ENCODE assay signal across 27 cellular contexts in genomic region chr10:125734823-125735222, GRCh38. TPM values are rescaled to one million over a fixed set of nuclear protein-coding genes. Genes with fewer than 3 reads are reported as not detected.
A peak's percentile ranks its signal among the peaks of the same experiment; 100 is the strongest.
DNase-seq lines count a peak whose midpoint lies in the region; ATAC-seq and TF ChIP-seq lines count a peak whose summit lies in the region.
"Had no signal": no experiment of that assay in that cellular context is flagged by ENCODE, and none has a peak within 500 bp of the region (broad histone marks: within the 10 kb centered on the region; RNA-seq: fewer than 3 reads in every experiment).

No MANE protein-coding gene starts in this region.

- POLR2A ChIA-PET in activated CD4-positive, alpha-beta T cell treated with anti-CD3 and anti-CD28 coated beads, Interleukin-2, amount 10 ng/mL, durations not matched to agents 7 days and 5 days (lab: Charles Lee), result no interaction called here

- no peaks in the 10 kb centered on the region for H3K4me1 Mint-ChIP-seq in activated T-cell treated with anti-CD3 and anti-CD28 coated beads, Interleukin-2, amount 50 U/mL, for 72 hours (ENCODE audit: low read depth)
- H3K4me1 Mint-ChIP-seq in activated CD4-positive, alpha-beta T cell treated with anti-CD3 and anti-CD28 coated beads, Interleukin-2, amount 10 ng/mL, durations not matched to agents 7 days and 5 days, result no peaks in the 10 kb centered on the region

- no peak for DNase-seq in activated T-cell treated with anti-CD3 and anti-CD28 coated beads, Interleukin-2, amount 50 U/mL, for 72 hours
- DNase-seq in activated T-cell treated with anti-CD3 and anti-CD28 coated beads, Interleukin-2, amount 50 U/mL, for 48 hours, result no peak
- DNase-seq in RKO (ENCODE audit: low spot score) (peak; percentile 40), hepatocyte (ENCODE audit: low spot score) (no peak), GOT3 (lab: John Stamatoyannopoulos, UW) (no peak), D341Med (ENCODE audit: low spot score) (no peak), NCI-H1092 treated with DMSO at 0.1 percent for 48 hours (lab: John Stamatoyannopoulos, UW) (no peak)
- DNase-seq in activated CD4-positive, alpha-beta T cell treated with anti-CD3 and anti-CD28 coated beads, Interleukin-2, amount 10 ng/mL, durations not matched to agents 7 days and 5 days, result no peak
- DNase-seq: 8988T; activated CD8-positive, alpha-beta T cell treated with anti-CD3 and anti-CD28 coated beads, Interleukin-2, amount 10 ng/mL, durations not matched to agents 7 days and 5 days; activated naive CD4-positive, alpha-beta T cell treated with anti-CD3 and anti-CD28 coated beads, Interleukin-2, amount 50 U/mL, for 16 hours; activated T-cell treated with anti-CD3 and anti-CD28 coated beads, Interleukin-2, amount 50 U/mL, for 24 hours; aorta; effector CD8-positive, alpha-beta T cell; HCEC 1CT; left ventricle myocardium inferior; NCI-H1417 treated with DMSO at 0.1 percent for 48 hours; NCI-H524; retina; stimulated activated CD8-positive, alpha-beta memory T cell treated with anti-CD3 and anti-CD28 coated beads, Interleukin-4, amount 100 ng/mL, for 48 hours; T1000 had no signal

- H3K27ac Mint-ChIP-seq in activated T-cell treated with anti-CD3 and anti-CD28 coated beads, Interleukin-2, amount 50 U/mL, for 72 hours, result peak overlapping the region; percentile 44
- no peak overlapping the region for H3K27ac Mint-ChIP-seq in activated CD4-positive, alpha-beta T cell treated with anti-CD3 and anti-CD28 coated beads, Interleukin-2, amount 10 ng/mL, durations not matched to agents 7 days and 5 days
- H3K27ac Mint-ChIP-seq: activated CD8-positive, alpha-beta T cell treated with anti-CD3 and anti-CD28 coated beads, Interleukin-2, amount 10 ng/mL, durations not matched to agents 7 days and 5 days had no signal

- no peak for ATAC-seq in activated T-cell treated with anti-CD3 and anti-CD28 coated beads, Interleukin-2, amount 50 U/mL, for 72 hours (replicated peaks in 1 of 2)
- ATAC-seq: activated CD4-positive, CD25-positive, alpha-beta regulatory T cell treated with anti-CD3 and anti-CD28 coated beads, Interleukin-2, amount 50 U/mL, for 24 hours; activated CD8-positive, alpha-beta T cell treated with anti-CD3 and anti-CD28 coated beads, Interleukin-2, amount 10 ng/mL, durations not matched to agents 7 days and 5 days; Right ventricle myocardium inferior had no signal

- H2AFZ ChIP-seq in hepatocyte, result no peak overlapping the region

- TF ChIP-seq CTCF in hepatocyte (IDR thresholded peaks at IDR 0.05; ENCODE audit: poor library complexity), result peak; percentile 17

- no peaks in the 10 kb centered on the region for H3K27me3 ChIP-seq in hepatocyte
- H3K27me3 ChIP-seq: BLaER1 had no signal

- no peaks in the 10 kb centered on the region for H3K9me3 Mint-ChIP-seq in activated T-cell treated with anti-CD3 and anti-CD28 coated beads, Interleukin-2, amount 50 U/mL, for 72 hours
- H3K9me3 Mint-ChIP-seq in activated CD4-positive, alpha-beta T cell treated with anti-CD3 and anti-CD28 coated beads, Interleukin-2, amount 10 ng/mL, durations not matched to agents 7 days and 5 days, result no peaks in the 10 kb centered on the region
- H3K9me3 Mint-ChIP-seq: activated T-cell treated with anti-CD3 and anti-CD28 coated beads, Interleukin-2, amount 50 U/mL, for 24 hours; central memory CD8-positive, alpha-beta T cell had no signal

- no peak overlapping the region for H3K27ac ChIP-seq in hepatocyte
- H3K27ac ChIP-seq: BLaER1, left ventricle myocardium inferior had no signal

- CTCF ChIA-PET in activated CD4-positive, alpha-beta T cell treated with anti-CD3 and anti-CD28 coated beads, Interleukin-2, amount 10 ng/mL, durations not matched to agents 7 days and 5 days (lab: Charles Lee), result no interaction called here

- H4K20me1 ChIP-seq in hepatocyte (ENCODE audit: insufficient read depth, poor library complexity, severe bottlenecking), result no peaks in the 10 kb centered on the region
- H4K20me1 ChIP-seq: BLaER1 had no signal

- H3K4me3 Mint-ChIP-seq in activated T-cell treated with anti-CD3 and anti-CD28 coated beads, Interleukin-2, amount 50 U/mL, for 72 hours, result no peak overlapping the region
- no peak overlapping the region for H3K4me3 Mint-ChIP-seq in activated CD4-positive, alpha-beta T cell treated with anti-CD3 and anti-CD28 coated beads, Interleukin-2, amount 10 ng/mL, durations not matched to agents 7 days and 5 days
- H3K4me3 Mint-ChIP-seq: activated CD8-positive, alpha-beta T cell treated with anti-CD3 and anti-CD28 coated beads, Interleukin-2, amount 10 ng/mL, durations not matched to agents 7 days and 5 days; activated T-cell treated with anti-CD3 and anti-CD28 coated beads, Interleukin-2, amount 50 U/mL, for 24 hours; central memory CD8-positive, alpha-beta T cell had no signal

- no peak overlapping the region for H3K4me2 ChIP-seq in hepatocyte
- H3K4me2 ChIP-seq: BLaER1 had no signal

- H3K79me2 ChIP-seq in hepatocyte, result no peaks in the 10 kb centered on the region

- no peaks in the 10 kb centered on the region for H3K36me3 ChIP-seq in hepatocyte (replicated peaks; ENCODE audit: insufficient read depth, low read depth)

- no peaks in the 10 kb centered on the region for H3K27me3 Mint-ChIP-seq in activated T-cell treated with anti-CD3 and anti-CD28 coated beads, Interleukin-2, amount 50 U/mL, for 72 hours (ENCODE audit: low read depth)
- no peaks in the 10 kb centered on the region for H3K27me3 Mint-ChIP-seq in activated CD4-positive, alpha-beta T cell treated with anti-CD3 and anti-CD28 coated beads, Interleukin-2, amount 10 ng/mL, durations not matched to agents 7 days and 5 days
- H3K27me3 Mint-ChIP-seq: activated T-cell treated with anti-CD3 and anti-CD28 coated beads, Interleukin-2, amount 50 U/mL, for 24 hours; central memory CD8-positive, alpha-beta T cell had no signal

- whole genome bisulfite sequencing in hepatocyte (ENCODE audit: low lambda C conversion rate, missing lambda C conversion rate), result 97% methylated on average over 1 of the region's 1 CpG

- no peaks in the 10 kb centered on the region for H3K9me3 ChIP-seq in hepatocyte (ENCODE audit: low read depth)
- H3K9me3 ChIP-seq: BLaER1, left ventricle myocardium inferior had no signal

- no peak overlapping the region for H3K4me3 ChIP-seq in hepatocyte
- H3K4me3 ChIP-seq: BLaER1, left ventricle myocardium inferior had no signal

- no peaks in the 10 kb centered on the region for H3K4me1 ChIP-seq in hepatocyte (ENCODE audit: insufficient read depth)

- no peaks in the 10 kb centered on the region for H3K9me2 ChIP-seq in hepatocyte (replicated peaks; ENCODE audit: insufficient read depth)

- H3K36me3 Mint-ChIP-seq in activated T-cell treated with anti-CD3 and anti-CD28 coated beads, Interleukin-2, amount 50 U/mL, for 72 hours (ENCODE audit: insufficient read depth in 2 of 2), result peaks cover 14 to 53% of the 10 kb centered on the region in 2 donors
- H3K36me3 Mint-ChIP-seq in activated CD4-positive, alpha-beta T cell treated with anti-CD3 and anti-CD28 coated beads, Interleukin-2, amount 10 ng/mL, durations not matched to agents 7 days and 5 days (ENCODE audit: low read depth), result peaks cover 78% of the 10 kb centered on the region

RNA-seq across cellular contexts. Expression of gene EDRF1, which starts 15.3 kb away (rescaled TPM):
- total RNA-seq in activated T-cell treated with anti-CD3 and anti-CD28 coated beads, Interleukin-2, amount 50 U/mL, for 72 hours, result 10 to 100 TPM; 25.1 to 26.3 TPM
- 27.3 and 28.9 TPM in 2 replicates for total RNA-seq in hepatocyte
- 10.1 and 11.4 TPM in 2 replicates for polyA plus RNA-seq in hepatocyte
- 10 to 100 TPM; 37.0 to 39.5 TPM for total RNA-seq in activated CD4-positive, alpha-beta T cell treated with anti-CD3 and anti-CD28 coated beads, Interleukin-2, amount 10 ng/mL, durations not matched to agents 7 days and 5 days

RNA-seq across cellular contexts. Expression of gene MMP21, which starts 40.8 kb away (rescaled TPM):
- not detected for total RNA-seq in activated T-cell treated with anti-CD3 and anti-CD28 coated beads, Interleukin-2, amount 50 U/mL, for 72 hours
- total RNA-seq in hepatocyte, result not detected in 2 replicates
- polyA plus RNA-seq in hepatocyte, result 0.21 and 0.22 TPM in 2 replicates
- under 1 TPM in 1 of 2 experiments, not detected in 1; 0.10 TPM for total RNA-seq in activated CD4-positive, alpha-beta T cell treated with anti-CD3 and anti-CD28 coated beads, Interleukin-2, amount 10 ng/mL, durations not matched to agents 7 days and 5 days
- total RNA-seq: activated CD8-positive, alpha-beta T cell treated with anti-CD3 and anti-CD28 coated beads, Interleukin-2, amount 10 ng/mL, durations not matched to agents 7 days and 5 days; left ventricle myocardium inferior; Right ventricle myocardium inferior had no signal
- polyA plus RNA-seq: aorta, urinary bladder had no signal

RNA-seq across cellular contexts. Expression of gene TEX36, which starts 51.9 kb away (rescaled TPM):
- not detected for total RNA-seq in activated T-cell treated with anti-CD3 and anti-CD28 coated beads, Interleukin-2, amount 50 U/mL, for 72 hours
- total RNA-seq in hepatocyte, result not detected in 2 replicates
- polyA plus RNA-seq in hepatocyte, result not detected in 2 replicates
- total RNA-seq in activated CD4-positive, alpha-beta T cell treated with anti-CD3 and anti-CD28 coated beads, Interleukin-2, amount 10 ng/mL, durations not matched to agents 7 days and 5 days, result not detected
- total RNA-seq: activated CD8-positive, alpha-beta T cell treated with anti-CD3 and anti-CD28 coated beads, Interleukin-2, amount 10 ng/mL, durations not matched to agents 7 days and 5 days; aorta; left ventricle myocardium inferior; mononuclear cell; Right ventricle myocardium inferior; urinary bladder had no signal
- polyA plus RNA-seq: aorta, urinary bladder had no signal
